10 cellular contexts compared by ENCODE assay signal in the genomic region with DNA sequence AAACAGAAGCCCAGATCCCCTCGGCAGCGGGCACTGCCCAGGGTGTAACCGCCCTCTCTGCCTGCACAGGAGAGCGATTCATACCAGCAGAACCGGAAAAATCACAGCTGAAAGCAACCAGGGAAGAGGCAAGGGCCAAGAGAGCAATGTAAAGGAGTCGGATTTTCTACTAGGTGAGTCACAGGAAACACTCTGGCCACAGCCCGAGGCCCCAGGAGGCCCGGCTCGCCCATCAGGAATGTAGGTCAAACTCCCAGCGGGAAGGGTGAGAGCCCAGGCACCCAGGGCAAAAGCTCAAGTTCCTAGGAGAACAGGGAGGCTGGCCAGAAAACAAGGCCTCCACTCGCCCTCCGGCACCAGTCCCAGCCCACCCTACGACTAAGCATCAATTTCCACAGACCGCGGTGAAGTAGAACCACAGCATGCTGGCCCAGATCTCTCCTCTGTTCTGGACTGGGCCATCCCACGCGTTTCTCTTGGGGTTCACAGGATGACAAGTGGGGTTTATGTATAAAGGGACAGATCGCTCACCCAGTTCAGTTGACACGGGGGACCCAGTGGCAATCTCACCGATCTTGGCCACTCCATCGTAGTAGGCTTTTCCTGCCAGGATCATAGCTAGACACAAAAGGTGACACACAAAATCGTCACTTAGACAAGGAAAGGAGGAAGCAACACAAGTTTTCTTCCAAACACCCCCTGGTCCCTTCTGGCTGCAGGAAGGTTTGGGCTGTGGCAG. TPM values are rescaled to one million over a fixed set of nuclear protein-coding genes. Genes with fewer than 3 reads are reported as not detected.
DNase-seq lines count a peak whose midpoint lies in the region; ATAC-seq and TF ChIP-seq lines count a peak whose summit lies in the region.
"Had no signal": no experiment of that assay in that cellular context is flagged by ENCODE, and none has a peak within 500 bp of the region (broad histone marks: within the 10 kb centered on the region; RNA-seq: fewer than 3 reads in every experiment).

No MANE protein-coding gene starts in this region.

- H3K4me3 ChIP-seq in GM23248 (peak overlapping the region; percentile 38), SJSA1 (no peak overlapping the region), fibroblast of villous mesenchyme (ENCODE audit: low read depth, low read length) (no peak overlapping the region), skeletal muscle cell (ENCODE audit: low read depth, low read length) (no peak overlapping the region), esophagus muscularis mucosa (no peak overlapping the region)

- H3K36me3 ChIP-seq in GM23248 (ENCODE audit: low read depth) (no peaks in the 10 kb centered on the region), SJSA1 (no peaks in the 10 kb centered on the region), esophagus muscularis mucosa (no peaks in the 10 kb centered on the region)

- H3K79me2 ChIP-seq in GM23248 (ENCODE audit: insufficient read depth), result no peaks in the 10 kb centered on the region

- no peak overlapping the region for H3K4me3 Mint-ChIP-seq in CD14-positive monocyte

- peak overlapping the region; percentile 59 for H3K9ac ChIP-seq in GM23248

- H3K36me3 Mint-ChIP-seq in CD14-positive monocyte, result no peaks in the 10 kb centered on the region

- DNase-seq in GM23248, result peak; percentile 92
- DNase-seq in SJSA1 (ENCODE audit: low read depth in 1 of 2, low spot score in 2 of 2), result peak; percentile 80 to 86
- peak; percentile 86 for DNase-seq in fibroblast of villous mesenchyme (ENCODE audit: low read depth)
- DNase-seq in skeletal muscle cell (ENCODE audit: low read depth), result peak; percentile 40
- DNase-seq in NOMO-1 treated with DMSO at 0.1 percent for 48 hours (lab: John Stamatoyannopoulos, UW; ENCODE audit: unreplicated experiment), result no peak
- no peak for DNase-seq in CD14-positive monocyte (ENCODE audit: low spot score)
- no peak for DNase-seq in esophagus muscularis mucosa (ENCODE audit: extremely low spot score)
- DNase-seq: stimulated activated CD4-positive, alpha-beta T cell treated with anti-CD3 and anti-CD28 coated beads, Interleukin-12 subunit alpha, Interleukin-12 subunit beta, amount 100 ng/mL, for 4 hours had no signal

- no peaks in the 10 kb centered on the region for H4K20me1 ChIP-seq in GM23248 (ENCODE audit: insufficient read depth)

- peak overlapping the region; percentile 22 for H2AFZ ChIP-seq in GM23248

- 33 to 34% methylated on average over 22 of the region's 22 CpGs for WGBS in GM23248 (ENCODE audit: low coverage in 1 of 2, low lambda C conversion rate in 2 of 2, missing lambda C conversion rate in 2 of 2), 2 experiments
- 81% methylated on average over 17 of the region's 22 CpGs for WGBS in esophagus muscularis mucosa

- H3K4me1 ChIP-seq in GM23248 (ENCODE audit: insufficient read depth), result peaks cover 44% of the 10 kb centered on the region
- peaks cover 23% of the 10 kb centered on the region for H3K4me1 ChIP-seq in SJSA1 (replicated peaks)
- peaks cover 0 to 7% (median 2%) of the 10 kb centered on the region in 4 donors for H3K4me1 ChIP-seq in esophagus muscularis mucosa

- in situ Hi-C loops in GM23248 (cut with MboI), result no loop called here

- no peak for TF ChIP-seq EP300 in esophagus muscularis mucosa (IDR thresholded peaks at IDR 0.05)

- H3K9me3 ChIP-seq in GM23248 (ENCODE audit: low read depth) (no peaks in the 10 kb centered on the region), SJSA1 (replicated peaks) (no peaks in the 10 kb centered on the region), esophagus muscularis mucosa (no peaks in the 10 kb centered on the region)

- no peaks in the 10 kb centered on the region for H3K9me3 Mint-ChIP-seq in CD14-positive monocyte

- no peaks in the 10 kb centered on the region for H3K9me2 ChIP-seq in GM23248 (ENCODE audit: insufficient read depth)

- no peak for ATAC-seq in HG03565 (IDR thresholded peaks at IDR 0.05; ENCODE audit: unreplicated experiment)

- peaks cover 27% of the 10 kb centered on the region for H3F3A ChIP-seq in GM23248 (ENCODE audit: insufficient read depth)

- no peaks in the 10 kb centered on the region for H3K4me1 Mint-ChIP-seq in CD14-positive monocyte

- H3K4me2 ChIP-seq in GM23248 (ENCODE audit: unreplicated experiment), result peak overlapping the region; percentile 60

- H3K27ac ChIP-seq in GM23248 (peak overlapping the region; percentile 79), SJSA1 (peak overlapping the region; percentile 71), esophagus muscularis mucosa (replicated peaks in 1 of 4) (no peak overlapping the region)
- H3K27ac ChIP-seq: HL-60 had no signal

- TF ChIP-seq CTCF in fibroblast of villous mesenchyme (IDR thresholded peaks at IDR 0.05; ENCODE audit: insufficient read depth, low read depth, low read length) (no peak), CD14-positive monocyte (IDR thresholded peaks at IDR 0.05) (no peak), esophagus muscularis mucosa (IDR thresholded peaks at IDR 0.05) (no peak)

- no peak overlapping the region for H3K27ac Mint-ChIP-seq in CD14-positive monocyte

- H3K27me3 Mint-ChIP-seq in CD14-positive monocyte (ENCODE audit: low read depth in 3 of 3), result peaks cover 0 to 4% (median 3%) of the 10 kb centered on the region in 3 donors

- H3K27me3 ChIP-seq in GM23248 (replicated peaks; ENCODE audit: insufficient read depth) (no peaks in the 10 kb centered on the region), SJSA1 (replicated peaks) (no peaks in the 10 kb centered on the region), esophagus muscularis mucosa (peaks cover 0 to 7% (median 0%) of the 10 kb centered on the region in 4 donors)

- intact Hi-C loops in CD14-positive monocyte (cut with micrococcal nuclease), result no loop called here
- intact Hi-C loops in esophagus muscularis mucosa (cut with DNase I), result no loop called here

- no peak for TF ChIP-seq POLR2A in esophagus muscularis mucosa (IDR thresholded peaks at IDR 0.05; ENCODE audit: low read depth)

RNA-seq across cellular contexts. Expression of gene BAIAP2L1, which starts 46.2 kb away (rescaled TPM):
- total RNA-seq in GM23248 (2014; rRNA removed; shearing (Covaris generic)), result 4.2 and 5.9 TPM in 2 replicates
- 7.4 and 7.7 TPM in 2 replicates for polyA plus RNA-seq in GM23248 (2016; fragmentation: Nextera tagmentation; extraction: Ambion mirVana)
- total RNA-seq in SJSA1 (2014; rRNA removed; shearing (Covaris generic)), result 15.9 and 16.9 TPM in 2 replicates
- 6.4 and 9.1 TPM in 2 replicates for total RNA-seq in fibroblast of villous mesenchyme
- polyA plus RNA-seq in CD14-positive monocyte, result under 1 TPM; 0.17 to 0.52 TPM
- 1 to 10 TPM in 3 of 4 donors, under 1 TPM in 1; 0.84 to 2.5 (median 1.6) TPM for total RNA-seq in esophagus muscularis mucosa

Comparison
In these comparisons a context has a peak if more than half of its experiments do, and no peak if none do; other contexts are left out.
1. DNase-seq: peak in GM23248 (single experiment), SJSA1 (2 of 2), fibroblast of villous mesenchyme (single experiment) and skeletal muscle cell (single experiment); none in NOMO-1 treated with DMSO at 0.1 percent for 48 hours (single experiment), CD14-positive monocyte (single experiment) and esophagus muscularis mucosa (single experiment).
2. H3K27ac ChIP-seq: peak in GM23248 (single experiment) and SJSA1 (single experiment); none in esophagus muscularis mucosa (0 of 4).